ENCODE assay signal across 8 cellular contexts in genomic region chr4:113760852-113761681, GRCh38. TPM values are rescaled to one million over a fixed set of nuclear protein-coding genes. Genes with fewer than 3 reads are reported as not detected.
A peak's percentile ranks its signal among the peaks of the same experiment; 100 is the strongest.
DNase-seq lines count a peak whose midpoint lies in the region; ATAC-seq, FAIRE-seq and TF ChIP-seq lines count a peak whose summit lies in the region.

No MANE protein-coding gene starts in this region.

- H3K4me3 Mint-ChIP-seq in astrocyte (ENCODE audit: unreplicated experiment), result peak overlapping the region; percentile 99

- TF ChIP-seq CTCF in DND-41 (IDR thresholded peaks at IDR 0.05; ENCODE audit: borderline replicate concordance, extremely low read depth, low read length, poor library complexity, severe bottlenecking), result no peak
- TF ChIP-seq CTCF in astrocyte (IDR thresholded peaks at IDR 0.05; ENCODE audit: insufficient read depth, low read depth, low read length), result no peak

- H3K9ac ChIP-seq in DND-41 (ENCODE audit: low read depth, low read length), result peak overlapping the region; percentile 69
- peak overlapping the region; percentile 97 for H3K9ac ChIP-seq in HUES6 (ENCODE audit: low read length)
- peak overlapping the region; percentile 97 for H3K9ac ChIP-seq in astrocyte (ENCODE audit: low read length)
- peak overlapping the region; percentile 95 for H3K9ac ChIP-seq in rectal smooth muscle tissue (ENCODE audit: low read length)

- no peaks in the 10 kb centered on the region for H3K36me3 Mint-ChIP-seq in astrocyte (ENCODE audit: low read depth, unreplicated experiment)

- H3K4me1 ChIP-seq in DND-41 (ENCODE audit: insufficient read depth, low read length), result peaks cover 26% of the 10 kb centered on the region
- peaks cover 29% of the 10 kb centered on the region for H3K4me1 ChIP-seq in HUES6 (ENCODE audit: control insufficient read depth, insufficient read depth, low read length)
- peaks cover 28% of the 10 kb centered on the region for H3K4me1 ChIP-seq in astrocyte (ENCODE audit: insufficient read depth, low read length)
- H3K4me1 ChIP-seq in rectal smooth muscle tissue (ENCODE audit: control insufficient read depth, insufficient read depth, low read length), result peaks cover 6% of the 10 kb centered on the region

- peak overlapping the region; percentile 96 for H3K27ac ChIP-seq in DND-41 (ENCODE audit: low read length)
- peak overlapping the region; percentile 95; the same call in 1 of the 2 replicates for H3K27ac ChIP-seq in HUES6 (ENCODE audit: low read depth, low read length)
- peak overlapping the region; percentile 98 for H3K27ac ChIP-seq in astrocyte (ENCODE audit: low read depth, low read length)
- H3K27ac ChIP-seq in rectal smooth muscle tissue (ENCODE audit: low read depth, low read length), result peak overlapping the region; percentile 96

- H4K20me1 ChIP-seq in DND-41 (ENCODE audit: insufficient read depth, low read length) (no peaks in the 10 kb centered on the region), astrocyte (ENCODE audit: insufficient read depth, low read length) (no peaks in the 10 kb centered on the region)

- H3K27me3 ChIP-seq in DND-41 (ENCODE audit: insufficient read depth, low read length, poor library complexity) (no peaks in the 10 kb centered on the region), HUES6 (ENCODE audit: control insufficient read depth, insufficient read depth, low read length) (peaks cover 9% of the 10 kb centered on the region; the same call in 1 of the 2 replicates), astrocyte (ENCODE audit: insufficient read depth, low read length) (no peaks in the 10 kb centered on the region), rectal smooth muscle tissue (ENCODE audit: control insufficient read depth, insufficient read depth, low read length) (no peaks in the 10 kb centered on the region)

- H2AFZ ChIP-seq in DND-41 (ENCODE audit: low read depth, low read length) (peak overlapping the region; percentile 98), astrocyte (ENCODE audit: low read depth, low read length) (peak overlapping the region; percentile 66)

- DNase-seq in DND-41 (peak; percentile 47), SW480 (ENCODE audit: low spot score) (peak; percentile 72), astrocyte (ENCODE audit: low read depth) (peak; percentile 60), hepatic stellate cell (ENCODE audit: low spot score) (peak; percentile 66), NCI-H2171 (lab: John Stamatoyannopoulos, UW) (no peak)

- no peaks in the 10 kb centered on the region for H3K27me3 Mint-ChIP-seq in astrocyte (ENCODE audit: low read depth, unreplicated experiment)

- H3K27ac Mint-ChIP-seq in astrocyte (ENCODE audit: unreplicated experiment), result peak overlapping the region; percentile 87

- H3K79me2 ChIP-seq in DND-41 (ENCODE audit: insufficient read depth, low read length), result peaks cover 10% of the 10 kb centered on the region
- H3K79me2 ChIP-seq in astrocyte (ENCODE audit: insufficient read depth, low read length), result peaks cover 49% of the 10 kb centered on the region

- ATAC-seq in DND-41 (ENCODE audit: insufficient read depth, low read depth), result peak; percentile 20; the same call in 2 of the 3 replicates
- ATAC-seq in GM21360 (IDR thresholded peaks at IDR 0.05; ENCODE audit: unreplicated experiment), result peak; percentile 27

- H3K4me1 Mint-ChIP-seq in astrocyte (ENCODE audit: low read depth, unreplicated experiment), result peaks cover 16% of the 10 kb centered on the region

- H3K4me3 ChIP-seq in DND-41 (ENCODE audit: low read depth in 1 of 2, low read length in 2 of 2), result peak overlapping the region; percentile 69 to 89
- H3K4me3 ChIP-seq in HUES6 (ENCODE audit: low read depth, low read length), result peak overlapping the region; percentile 86
- peak overlapping the region; percentile 86 for H3K4me3 ChIP-seq in astrocyte (ENCODE audit: insufficient read depth, low read depth, low read length)
- peak overlapping the region; percentile 85 for H3K4me3 ChIP-seq in rectal smooth muscle tissue (ENCODE audit: low read length)

- no peaks in the 10 kb centered on the region for H3K9me3 Mint-ChIP-seq in astrocyte (ENCODE audit: unreplicated experiment)

- H3K36me3 ChIP-seq in DND-41 (ENCODE audit: insufficient read depth, low read length) (no peaks in the 10 kb centered on the region), HUES6 (ENCODE audit: control insufficient read depth, insufficient read depth, low read length) (peaks cover 3% of the 10 kb centered on the region; the same call in 1 of the 2 replicates), astrocyte (ENCODE audit: insufficient read depth, low read length) (peaks cover 6% of the 10 kb centered on the region), rectal smooth muscle tissue (ENCODE audit: control insufficient read depth, insufficient read depth, low read length) (no peaks in the 10 kb centered on the region)

- H3K4me2 ChIP-seq in DND-41 (ENCODE audit: insufficient read depth, low read length) (peak overlapping the region; percentile 84), astrocyte (ENCODE audit: low read length) (peak overlapping the region; percentile 98)

- no peak for FAIRE-seq in astrocyte (lab: Jason Lieb, UNC)

- H3K9me3 ChIP-seq in DND-41 (ENCODE audit: insufficient read depth, low read length, severe bottlenecking) (no peaks in the 10 kb centered on the region), HUES6 (ENCODE audit: control insufficient read depth, insufficient read depth, low read depth, low read length) (no peaks in the 10 kb centered on the region), astrocyte (ENCODE audit: insufficient read depth, low read depth, low read length) (no peaks in the 10 kb centered on the region)

RNA-seq across cellular contexts. Expression of gene CAMK2D, which starts 0.5 kb away (rescaled TPM):
- total RNA-seq in astrocyte, result 69.8 and 80.8 TPM in 2 replicates
